In genomic region chr20:51360451-51361230, GRCh38 we compare ENCODE assay signal across 11 cellular contexts.
DNase-seq lines count a peak whose midpoint lies in the region; ATAC-seq and TF ChIP-seq lines count a peak whose summit lies in the region.
"Had no signal": no experiment of that assay in that cellular context is flagged by ENCODE, and none has a peak within 500 bp of the region (broad histone marks: within the 10 kb centered on the region; RNA-seq: fewer than 3 reads in every experiment).

No MANE protein-coding gene starts in this region.

- no peak for ATAC-seq in upper lobe of right lung
- ATAC-seq in HG02970 (IDR thresholded peaks at IDR 0.05; ENCODE audit: low FRiP score, unreplicated experiment), result no peak

- H3K9me3 ChIP-seq in adipocyte (ENCODE audit: control insufficient read depth, low read length), result peaks cover 17% of the 10 kb centered on the region
- H3K9me3 ChIP-seq in upper lobe of right lung, result peaks cover 7% of the 10 kb centered on the region
- H3K9me3 ChIP-seq in Caco-2, result peaks cover 13% of the 10 kb centered on the region; the same call in 1 of the 2 replicates
- no peaks in the 10 kb centered on the region for H3K9me3 ChIP-seq in testis

- POLR2A ChIA-PET in Caco-2 (lab: Charles Lee), result no interaction called here

- H3K4me3 Mint-ChIP-seq in HFFc6 (peak overlapping the region; percentile 52), Caco-2 (ENCODE audit: unreplicated experiment) (no peak overlapping the region)
- H3K4me3 Mint-ChIP-seq: activated CD4-positive, alpha-beta memory T cell treated with anti-CD3 and anti-CD28 coated beads, Interleukin-2, amount 10 ng/mL, durations not matched to agents 7 days and 5 days; activated naive CD8-positive, alpha-beta T cell treated with anti-CD3 and anti-CD28 coated beads, Interleukin-2, amount 10 ng/mL, durations not matched to agents 7 days and 5 days; IgD-negative memory B cell had no signal

- peaks cover 55% of the 10 kb centered on the region for H3K4me1 Mint-ChIP-seq in HFFc6 (ENCODE audit: low read depth)
- H3K4me1 Mint-ChIP-seq in Caco-2 (ENCODE audit: low read depth, unreplicated experiment), result no peaks in the 10 kb centered on the region

- H3K4me3 ChIP-seq in adipocyte (ENCODE audit: low read length) (no peak overlapping the region), upper lobe of right lung (no peak overlapping the region), Caco-2 (ENCODE audit: low read depth, low read length) (no peak overlapping the region), testis (no peak overlapping the region)
- H3K4me3 ChIP-seq: SK-N-MC had no signal

- no peak for TF ChIP-seq CTCF in HFFc6 (IDR thresholded peaks at IDR 0.05)
- no peak for TF ChIP-seq CTCF in upper lobe of right lung (IDR thresholded peaks at IDR 0.05)
- no peak for TF ChIP-seq CTCF in Caco-2 (IDR thresholded peaks at IDR 0.05; ENCODE audit: insufficient read depth in 1 of 2, low read depth in 1 of 2, low read length in 1 of 2, severe bottlenecking in 1 of 2, unreplicated experiment in 1 of 2)
- TF ChIP-seq CTCF in testis (IDR thresholded peaks at IDR 0.05), result no peak

- DNase-seq in HFFc6 (peak; percentile 99), adipocyte (ENCODE audit: low read depth) (peak; percentile 89), glomerular visceral epithelial cell (ENCODE audit: extremely low spot score) (peak; percentile 99), upper lobe of right lung (peak; percentile 47), Caco-2 (no peak), testis (no peak)
- DNase-seq: activated CD4-positive, alpha-beta memory T cell treated with anti-CD3 and anti-CD28 coated beads, Interleukin-2, amount 10 ng/mL, durations not matched to agents 7 days and 5 days; activated naive CD8-positive, alpha-beta T cell treated with anti-CD3 and anti-CD28 coated beads, Interleukin-2, amount 10 ng/mL, durations not matched to agents 7 days and 5 days had no signal

- H3K36me3 Mint-ChIP-seq in HFFc6 (ENCODE audit: low read depth) (peaks cover 14% of the 10 kb centered on the region), Caco-2 (ENCODE audit: insufficient read depth, unreplicated experiment) (no peaks in the 10 kb centered on the region)
- H3K36me3 Mint-ChIP-seq: IgD-negative memory B cell had no signal

- H3K27ac Mint-ChIP-seq in HFFc6 (peak overlapping the region; percentile 83), Caco-2 (ENCODE audit: unreplicated experiment) (no peak overlapping the region)
- H3K27ac Mint-ChIP-seq: activated CD4-positive, alpha-beta memory T cell treated with anti-CD3 and anti-CD28 coated beads, Interleukin-2, amount 10 ng/mL, durations not matched to agents 7 days and 5 days; IgD-negative memory B cell had no signal

- no peaks in the 10 kb centered on the region; the same call in 1 of the 2 replicates for H3K27me3 Mint-ChIP-seq in HFFc6 (ENCODE audit: insufficient read depth)
- peaks cover 18% of the 10 kb centered on the region for H3K27me3 Mint-ChIP-seq in Caco-2 (ENCODE audit: insufficient read depth, unreplicated experiment)
- H3K27me3 Mint-ChIP-seq: activated CD4-positive, alpha-beta memory T cell treated with anti-CD3 and anti-CD28 coated beads, Interleukin-2, amount 10 ng/mL, durations not matched to agents 7 days and 5 days had no signal

- H3K9ac ChIP-seq in adipocyte (ENCODE audit: low read length), result no peak overlapping the region

- CTCF ChIA-PET in Caco-2 (lab: Charles Lee), result no interaction called here

- H3K36me3 ChIP-seq in adipocyte (ENCODE audit: control insufficient read depth, insufficient read depth, low read length, severe bottlenecking) (no peaks in the 10 kb centered on the region), upper lobe of right lung (no peaks in the 10 kb centered on the region), Caco-2 (ENCODE audit: control insufficient read depth, insufficient read depth, low read length) (no peaks in the 10 kb centered on the region), testis (ENCODE audit: low read depth, missing control alignments) (no peaks in the 10 kb centered on the region)

- H3K9me3 Mint-ChIP-seq in HFFc6 (peaks cover 14% of the 10 kb centered on the region), Caco-2 (ENCODE audit: unreplicated experiment) (peaks cover 24% of the 10 kb centered on the region)

- intact Hi-C loops in upper lobe of right lung (cut with DNase I), result no loop called here
- intact Hi-C loops in Caco-2 (cut with micrococcal nuclease; ENCODE audit: unreplicated experiment), result no loop called here
- intact Hi-C loops in testis (cut with DNase I; ENCODE audit: low total_unique reads), result no loop called here

- H3K27me3 ChIP-seq in adipocyte (replicated peaks; ENCODE audit: control insufficient read depth, insufficient read depth, low read length) (no peaks in the 10 kb centered on the region), upper lobe of right lung (no peaks in the 10 kb centered on the region), Caco-2 (replicated peaks; ENCODE audit: control insufficient read depth, insufficient read depth, low read length) (peaks cover 2% of the 10 kb centered on the region; the same call in 1 of the 2 replicates), testis (no peaks in the 10 kb centered on the region)

- no TSS peak for BruUV-seq in Caco-2 (replicated peaks; lab: Mats Ljungman, UMichigan)

- H3K4me1 ChIP-seq in adipocyte (ENCODE audit: control insufficient read depth, insufficient read depth, low read length) (peaks cover 15% of the 10 kb centered on the region), upper lobe of right lung (no peaks in the 10 kb centered on the region), Caco-2 (no peaks in the 10 kb centered on the region), testis (no peaks in the 10 kb centered on the region)

- no peak for TF ChIP-seq POLR2A in testis (IDR thresholded peaks at IDR 0.05)

- H3K27ac ChIP-seq in upper lobe of right lung (no peak overlapping the region), testis (no peak overlapping the region)
- H3K27ac ChIP-seq: SK-N-MC had no signal

- WGBS in testis, 2 donors, result 83 to 91% methylated on average over 13 of the region's 13 CpGs

Comparison
In these comparisons a context has a peak if more than half of its experiments do, and no peak if none do; other contexts are left out.
1. DNase-seq: peak in HFFc6 (single experiment), adipocyte (single experiment), glomerular visceral epithelial cell (single experiment) and upper lobe of right lung (single experiment); none in Caco-2 (0 of 2) and testis (single experiment).